In the genomic region with DNA sequence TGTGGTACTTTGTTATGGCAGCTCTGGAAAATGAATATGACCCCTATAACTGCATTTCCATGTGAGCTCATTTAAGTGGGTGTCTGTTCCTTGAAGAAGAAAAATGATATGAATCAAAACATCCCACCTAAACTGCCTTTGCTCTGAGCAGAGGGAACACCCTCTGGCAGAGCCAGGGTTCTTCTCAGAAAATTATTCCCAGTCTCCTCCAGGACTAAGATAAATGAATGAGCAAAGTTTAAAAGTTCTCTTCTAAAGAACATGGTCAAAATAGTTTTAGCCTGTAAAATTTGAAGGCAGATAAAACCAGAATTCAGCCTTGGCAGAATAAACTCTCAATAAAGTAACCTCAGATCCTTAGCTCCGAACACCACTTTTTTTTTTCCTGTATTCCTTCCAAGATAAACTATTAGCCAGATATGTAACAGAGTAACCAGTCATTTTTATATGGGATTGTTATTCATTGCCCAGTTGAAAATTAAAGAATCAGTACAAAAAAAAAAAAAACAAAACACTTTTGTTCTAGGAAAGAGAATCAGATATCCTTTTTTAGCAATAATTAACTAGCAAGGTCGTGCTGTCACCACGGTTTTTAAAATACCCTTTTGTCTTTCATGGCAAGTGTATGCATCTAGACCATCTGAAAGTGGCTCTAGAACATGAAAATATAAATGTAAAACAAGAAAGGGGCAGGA, we compare ENCODE assay signal across 18 cellular contexts.
DNase-seq lines count a peak whose midpoint lies in the region; ATAC-seq, FAIRE-seq and TF ChIP-seq lines count a peak whose summit lies in the region.
"Had no signal": no experiment of that assay in that cellular context is flagged by ENCODE, and none has a peak within 500 bp of the region (broad histone marks: within the 10 kb centered on the region; RNA-seq: fewer than 3 reads in every experiment).

No MANE protein-coding gene starts in this region.

- H3K14ac ChIP-seq in mesenchymal stem cell (ENCODE audit: low read length in 2 of 2): no peak overlapping the region

- H3K4ac ChIP-seq in mesenchymal stem cell (ENCODE audit: low read depth in 1 of 2, low read length in 2 of 2): no peak overlapping the region

- no peak overlapping the region for H3K23ac ChIP-seq in mesenchymal stem cell (ENCODE audit: low read length in 2 of 2)

- intact Hi-C loops in testis (cut with DNase I; ENCODE audit: low total_unique reads): no loop called here

- H3K9me3 ChIP-seq in fibroblast of lung (ENCODE audit: control insufficient read depth, insufficient read depth, low read depth, low read length): no peaks in the 10 kb centered on the region
- no peaks in the 10 kb centered on the region for H3K9me3 ChIP-seq in mesenchymal stem cell (ENCODE audit: control insufficient read depth, low read length)
- no peaks in the 10 kb centered on the region for H3K9me3 ChIP-seq in testis

- H3K27ac ChIP-seq in fibroblast of lung (ENCODE audit: insufficient read depth, low read length): no peak overlapping the region
- H3K27ac ChIP-seq in mesenchymal stem cell (ENCODE audit: low read length, poor library complexity, severe bottlenecking): peak overlapping the region; percentile 83
- peak overlapping the region; percentile 53 to 66 for H3K27ac ChIP-seq in testis

- H4K91ac ChIP-seq in mesenchymal stem cell (ENCODE audit: low read length): no peak overlapping the region

- peak; percentile 89 for FAIRE-seq in RCC 7860 (lab: Jason Lieb, UNC)

- ATAC-seq in GM19395 (IDR thresholded peaks at IDR 0.05; ENCODE audit: unreplicated experiment): no peak

- H3K36me3 ChIP-seq in fibroblast of lung (ENCODE audit: control insufficient read depth, insufficient read depth, low read length): no peaks in the 10 kb centered on the region
- H3K36me3 ChIP-seq in mesenchymal stem cell (ENCODE audit: control insufficient read depth in 1 of 2, insufficient read depth in 2 of 2, low read depth in 1 of 2, low read length in 2 of 2): no peaks in the 10 kb centered on the region
- H3K36me3 ChIP-seq in testis (ENCODE audit: low read depth, missing control alignments): no peaks in the 10 kb centered on the region

- no peak overlapping the region for H3K18ac ChIP-seq in mesenchymal stem cell (ENCODE audit: low read depth in 1 of 2, low read length in 2 of 2)

- H3K4me3 ChIP-seq in fibroblast of lung (replicated peaks in 1 of 4; ENCODE audit: control extremely low read depth in 1 of 4, insufficient read depth in 1 of 4, low read depth in 3 of 4, low read length in 4 of 4): no peak overlapping the region
- no peak overlapping the region for H3K4me3 ChIP-seq in mesenchymal stem cell (ENCODE audit: insufficient read depth in 1 of 2, low read depth in 1 of 2, low read length in 2 of 2)
- H3K4me3 ChIP-seq in testis: no peak overlapping the region

- no CpG with 5 or more reads among the region's 3 CpGs for WGBS in mesenchymal stem cell
- WGBS in testis, 2 donors: 23 to 28% methylated on average over 3 of the region's 3 CpGs

- no peak for TF ChIP-seq POLR2A in testis (IDR thresholded peaks at IDR 0.05)

- no peaks in the 10 kb centered on the region for H3K79me1 ChIP-seq in mesenchymal stem cell (replicated peaks; ENCODE audit: low read length, poor library complexity, severe bottlenecking)

- H3K4me1 ChIP-seq in fibroblast of lung (ENCODE audit: control insufficient read depth, extremely low read depth, insufficient read depth, low read length) (no peaks in the 10 kb centered on the region), mesenchymal stem cell (ENCODE audit: control insufficient read depth, insufficient read depth, low read depth, low read length) (peaks cover 5% of the 10 kb centered on the region), testis (peaks cover 11% of the 10 kb centered on the region)

- no peak overlapping the region for H2BK5ac ChIP-seq in mesenchymal stem cell (ENCODE audit: low read depth, low read length, poor library complexity, severe bottlenecking)

- H3K9ac ChIP-seq in fibroblast of lung (ENCODE audit: insufficient read depth, low read length) (no peak overlapping the region), mesenchymal stem cell (ENCODE audit: low read length) (peak overlapping the region; percentile 15)

- no peak overlapping the region for H3K4me2 ChIP-seq in fibroblast of lung (ENCODE audit: extremely low read depth, insufficient read depth, low read length)
- H3K4me2 ChIP-seq in mesenchymal stem cell (ENCODE audit: low read length, poor library complexity, severe bottlenecking): no peak overlapping the region

- TF ChIP-seq CTCF in fibroblast of lung (conservative IDR thresholded peaks at IDR 0.05 in 1 of 2, IDR thresholded peaks at IDR 0.05 in 1 of 2; ENCODE audit: low read depth in 1 of 2, low read length in 2 of 2): no peak
- no peak for TF ChIP-seq CTCF in testis (IDR thresholded peaks at IDR 0.05)

- H2AK5ac ChIP-seq in mesenchymal stem cell (ENCODE audit: low read length, severe bottlenecking): no peak overlapping the region

- no peak overlapping the region for H2BK12ac ChIP-seq in mesenchymal stem cell (ENCODE audit: low read length in 2 of 2)

- H3K79me2 ChIP-seq in fibroblast of lung (ENCODE audit: control insufficient read depth, insufficient read depth, low read length): no peaks in the 10 kb centered on the region

- H2BK120ac ChIP-seq in mesenchymal stem cell (ENCODE audit: low read depth, low read length): no peak overlapping the region

- no peak overlapping the region for H2BK15ac ChIP-seq in mesenchymal stem cell (ENCODE audit: low read depth, poor library complexity, severe bottlenecking)

- no peak overlapping the region for H4K8ac ChIP-seq in mesenchymal stem cell (ENCODE audit: low read length)

- H4K20me1 ChIP-seq in fibroblast of lung (ENCODE audit: control insufficient read depth, extremely low read depth, insufficient read depth, low read length): no peaks in the 10 kb centered on the region

- H3K27me3 ChIP-seq in fibroblast of lung (ENCODE audit: control insufficient read depth, insufficient read depth, low read length) (no peaks in the 10 kb centered on the region), mesenchymal stem cell (ENCODE audit: control insufficient read depth in 1 of 2, insufficient read depth in 1 of 2, low read length in 2 of 2) (no peaks in the 10 kb centered on the region), testis (no peaks in the 10 kb centered on the region)

- DNase-seq in RCC 7860 (ENCODE audit: low spot score) (peak; percentile 27), fibroblast of lung (ENCODE audit: low read depth in 2 of 2) (peak; percentile 34 to 52), mesenchymal stem cell (no peak), testis (no peak), NCI-H82 (lab: John Stamatoyannopoulos, UW) (no peak), DMS 273 treated with DMSO at 0.1 percent for 48 hours (lab: John Stamatoyannopoulos, UW) (no peak)
- DNase-seq: activated CD4-positive, alpha-beta T cell treated with anti-CD3 and anti-CD28 coated beads, Interleukin-2, amount 10 ng/mL, durations not matched to agents 24 days and 14 days; activated naive CD4-positive, alpha-beta T cell treated with Interleukin-2 at 50 U/mL for 16 hours; DMS79 treated with DMSO at 0.1 percent for 48 hours; effector CD4-positive, alpha-beta T cell; foreskin melanocyte; Karpas-422; NCI-H1417; NCI-H2227 treated with DMSO at 0.1 percent for 48 hours; NK-92 treated with Interleukin-12 subunit alpha and Interleukin-12 subunit beta, amount 100 ng/mL, for 24 hours; SHP77; T-helper 9 cell had no signal

- H2AFZ ChIP-seq in fibroblast of lung (ENCODE audit: low read length) (no peak overlapping the region), mesenchymal stem cell (ENCODE audit: low read depth, low read length) (no peak overlapping the region)

Comparison
In these comparisons a context has a peak if more than half of its experiments do, and no peak if none do; other contexts are left out.
1. DNase-seq: peak in RCC 7860 (single experiment) and fibroblast of lung (2 of 2); none in mesenchymal stem cell (single experiment), testis (single experiment), NCI-H82 (single experiment) and DMS 273 treated with DMSO at 0.1 percent for 48 hours (single experiment).